In genomic region chr16:2841606-2842339, GRCh38 we compare ENCODE assay signal across 11 cellular contexts. TPM values are rescaled to one million over a fixed set of nuclear protein-coding genes. Genes with fewer than 3 reads are reported as not detected.
A peak's percentile ranks its signal among the peaks of the same experiment; 100 is the strongest.
DNase-seq lines count a peak whose midpoint lies in the region; ATAC-seq and TF ChIP-seq lines count a peak whose summit lies in the region.
"Had no signal": no experiment of that assay in that cellular context is flagged by ENCODE, and none has a peak within 500 bp of the region (broad histone marks: within the 10 kb centered on the region; RNA-seq: fewer than 3 reads in every experiment).

No MANE protein-coding gene starts in this region.

- H3K27ac ChIP-seq in GM23338 (ENCODE audit: low read depth): no peak overlapping the region
- H3K27ac ChIP-seq in rectal smooth muscle tissue (ENCODE audit: low read depth, low read length): no peak overlapping the region
- no peak overlapping the region for H3K27ac ChIP-seq in hepatocyte
- H3K27ac ChIP-seq: PC-9 had no signal

- 86% methylated on average over 18 of the region's 18 CpGs for WGBS in hepatocyte (ENCODE audit: low lambda C conversion rate, missing lambda C conversion rate)

- H3K9me3 ChIP-seq in hepatocyte (ENCODE audit: low read depth): no peaks in the 10 kb centered on the region

- peaks cover 5 to 14% (median 8%) of the 10 kb centered on the region in 3 donors for H3K27me3 Mint-ChIP-seq in CD14-positive monocyte (ENCODE audit: low read depth in 3 of 3)
- H3K27me3 Mint-ChIP-seq in GM23338 (ENCODE audit: insufficient read depth, low read depth, poor library complexity): peaks cover 16% of the 10 kb centered on the region
- no peaks in the 10 kb centered on the region for H3K27me3 Mint-ChIP-seq in central memory CD8-positive, alpha-beta T cell

- H3K9me2 ChIP-seq in GM23338 (ENCODE audit: insufficient read depth) (no peaks in the 10 kb centered on the region), hepatocyte (replicated peaks; ENCODE audit: insufficient read depth) (no peaks in the 10 kb centered on the region)

- H3K4me1 Mint-ChIP-seq in CD14-positive monocyte (peaks cover 14% of the 10 kb centered on the region), GM23338 (peaks cover 9% of the 10 kb centered on the region; the same call in 2 of the 3 replicates)
- peaks cover 51% of the 10 kb centered on the region for H3K4me1 Mint-ChIP-seq in central memory CD8-positive, alpha-beta T cell

- no peaks in the 10 kb centered on the region for H3K4me1 ChIP-seq in GM23338 (ENCODE audit: insufficient read depth)
- no peaks in the 10 kb centered on the region for H3K4me1 ChIP-seq in rectal smooth muscle tissue (ENCODE audit: control insufficient read depth, insufficient read depth, low read length)
- H3K4me1 ChIP-seq in hepatocyte (ENCODE audit: insufficient read depth): no peaks in the 10 kb centered on the region

- ATAC-seq in GM23338 (no peak), HG03520 (IDR thresholded peaks at IDR 0.05; ENCODE audit: unreplicated experiment) (no peak)
- peak; percentile 25 for ATAC-seq in central memory CD8-positive, alpha-beta T cell (replicated peaks; ENCODE audit: extremely low read depth, poor library complexity, severe bottlenecking)

- H3K4me3 Mint-ChIP-seq in CD14-positive monocyte (peak overlapping the region; percentile 62 to 67), GM23338 (no peak overlapping the region)
- peak overlapping the region; percentile 62 for H3K4me3 Mint-ChIP-seq in central memory CD8-positive, alpha-beta T cell

- no peak overlapping the region for H3K4me2 ChIP-seq in GM23338
- no peak overlapping the region for H3K4me2 ChIP-seq in hepatocyte
- H3K4me2 ChIP-seq: PC-9 had no signal

- peak overlapping the region in 1 of 7 donors; percentile 51 for H3K27ac Mint-ChIP-seq in CD14-positive monocyte
- H3K27ac Mint-ChIP-seq in GM23338: no peak overlapping the region
- peak overlapping the region; percentile 89 for H3K27ac Mint-ChIP-seq in central memory CD8-positive, alpha-beta T cell (ENCODE audit: low read depth)

- H3K36me3 ChIP-seq in GM23338 (ENCODE audit: insufficient read depth) (no peaks in the 10 kb centered on the region), rectal smooth muscle tissue (ENCODE audit: control insufficient read depth, insufficient read depth, low read length) (no peaks in the 10 kb centered on the region), hepatocyte (replicated peaks; ENCODE audit: insufficient read depth, low read depth) (no peaks in the 10 kb centered on the region)

- H3K79me2 ChIP-seq in GM23338 (replicated peaks; ENCODE audit: insufficient read depth) (no peaks in the 10 kb centered on the region), hepatocyte (no peaks in the 10 kb centered on the region)

- no peak overlapping the region for H3K9ac ChIP-seq in rectal smooth muscle tissue (ENCODE audit: low read length)

- peaks cover 0 to 3% (median 1%) of the 10 kb centered on the region in 7 donors for H3K9me3 Mint-ChIP-seq in CD14-positive monocyte
- peaks cover 7% of the 10 kb centered on the region for H3K9me3 Mint-ChIP-seq in GM23338
- no peaks in the 10 kb centered on the region for H3K9me3 Mint-ChIP-seq in central memory CD8-positive, alpha-beta T cell

- DNase-seq in CD14-positive monocyte (ENCODE audit: low spot score) (no peak), GM23338 (ENCODE audit: low spot score) (no peak), DMS53 treated with DMSO at 0.1 percent for 48 hours (lab: John Stamatoyannopoulos, UW; ENCODE audit: unreplicated experiment) (no peak), hepatocyte (ENCODE audit: low spot score) (no peak), occipital lobe (lab: John Stamatoyannopoulos, UW) (no peak)
- DNase-seq in central memory CD8-positive, alpha-beta T cell (ENCODE audit: low spot score in 2 of 2): no peak
- DNase-seq: DMS 273 treated with DMSO at 0.1 percent for 48 hours had no signal

- H3K27me3 ChIP-seq in GM23338 (ENCODE audit: insufficient read depth): peaks cover 13% of the 10 kb centered on the region; the same call in 1 of the 2 replicates
- no peaks in the 10 kb centered on the region for H3K27me3 ChIP-seq in rectal smooth muscle tissue (ENCODE audit: control insufficient read depth, insufficient read depth, low read length)
- no peaks in the 10 kb centered on the region for H3K27me3 ChIP-seq in hepatocyte

- H2AFZ ChIP-seq in GM23338: peak overlapping the region; percentile 80
- H2AFZ ChIP-seq in hepatocyte: no peak overlapping the region
- H2AFZ ChIP-seq: PC-9 had no signal

- no peaks in the 10 kb centered on the region for H3K36me3 Mint-ChIP-seq in CD14-positive monocyte
- no peaks in the 10 kb centered on the region for H3K36me3 Mint-ChIP-seq in GM23338 (ENCODE audit: low read depth)
- H3K36me3 Mint-ChIP-seq in central memory CD8-positive, alpha-beta T cell (ENCODE audit: insufficient read depth): peaks cover 8% of the 10 kb centered on the region

- no peaks in the 10 kb centered on the region for H4K20me1 ChIP-seq in GM23338 (replicated peaks; ENCODE audit: insufficient read depth)
- H4K20me1 ChIP-seq in hepatocyte (ENCODE audit: insufficient read depth, poor library complexity, severe bottlenecking): no peaks in the 10 kb centered on the region

- H3F3A ChIP-seq in GM23338 (replicated peaks; ENCODE audit: low read depth): no peaks in the 10 kb centered on the region; the same call in 1 of the 2 replicates

- intact Hi-C loops in CD14-positive monocyte (cut with micrococcal nuclease): no loop called here

- TF ChIP-seq CTCF in CD14-positive monocyte (IDR thresholded peaks at IDR 0.05): no peak
- no peak for TF ChIP-seq CTCF in GM23338 (conservative IDR thresholded peaks at IDR 0.05; ENCODE audit: low read depth in 2 of 2)
- no peak for TF ChIP-seq CTCF in hepatocyte (IDR thresholded peaks at IDR 0.05; ENCODE audit: poor library complexity)

- H3K4me3 ChIP-seq in GM23338 (no peak overlapping the region; the same call in 1 of the 2 replicates), rectal smooth muscle tissue (ENCODE audit: low read length) (peak overlapping the region; percentile 56), hepatocyte (no peak overlapping the region)
- H3K4me3 ChIP-seq: lung, PC-9 had no signal

TF ChIP-seq in GM23338, 12 proteins besides CTCF, POLR2A, EP300 and RAD21:
- no peak for TF ChIP-seq POLR2AphosphoS5 (IDR thresholded peaks at IDR 0.05; ENCODE audit: low read depth)
- TF ChIP-seq EZH2phosphoT487 (IDR thresholded peaks at IDR 0.05; ENCODE audit: unreplicated experiment): no peak
- no peak for TF ChIP-seq STAT1 (IDR thresholded peaks at IDR 0.05; ENCODE audit: unreplicated experiment)

RNA-seq across cellular contexts. Expression of gene ZG16B, which starts 11.7 kb away (rescaled TPM):
- 10 to 100 TPM; 11.0 to 12.9 TPM for polyA plus RNA-seq in CD14-positive monocyte
- not detected in 2 replicates for total RNA-seq in GM23338 (2014; rRNA removed; shearing (Covaris generic))
- not detected in 2 replicates for polyA plus RNA-seq in GM23338 (2016; fragmentation: Nextera tagmentation; extraction: Ambion mirVana)
- total RNA-seq in hepatocyte: 4.3 and 5.4 TPM in 2 replicates
- 4.9 and 7.9 TPM in 2 replicates for polyA plus RNA-seq in hepatocyte
- 0.47 TPM for total RNA-seq in occipital lobe

RNA-seq across cellular contexts. Expression of gene PRSS22, which starts 16.2 kb away (rescaled TPM):
- polyA plus RNA-seq in CD14-positive monocyte (not detected), GM23338 (2016; fragmentation: Nextera tagmentation; extraction: Ambion mirVana) (1.3 and 2.1 TPM in 2 replicates), hepatocyte (66.3 and 100 TPM in 2 replicates)
- 2.0 and 4.6 TPM in 2 replicates for total RNA-seq in GM23338 (2014; rRNA removed; shearing (Covaris generic))
- total RNA-seq in hepatocyte (50.0 and 60.2 TPM in 2 replicates), occipital lobe (not detected)

RNA-seq across cellular contexts. Expression of gene PRSS21, which starts 24.7 kb away (rescaled TPM):
- polyA plus RNA-seq in CD14-positive monocyte (1 to 10 TPM; 2.1 to 3.1 TPM), GM23338 (2016; fragmentation: Nextera tagmentation; extraction: Ambion mirVana) (3.1 and 4.0 TPM in 2 replicates), hepatocyte (not detected in 2 replicates)
- 1.1 and 2.4 TPM in 2 replicates for total RNA-seq in GM23338 (2014; rRNA removed; shearing (Covaris generic))
- total RNA-seq in hepatocyte (not detected in 2 replicates), occipital lobe (not detected)

RNA-seq across cellular contexts. Expression of gene FLYWCH2, which starts 41.2 kb away (rescaled TPM):
- polyA plus RNA-seq in CD14-positive monocyte (10 to 100 TPM; 10.9 to 12.7 TPM), GM23338 (2016; fragmentation: Nextera tagmentation; extraction: Ambion mirVana) (30.9 and 38.6 TPM in 2 replicates), hepatocyte (33.1 and 40.0 TPM in 2 replicates)
- 45.0 and 48.7 TPM in 2 replicates for total RNA-seq in GM23338 (2014; rRNA removed; shearing (Covaris generic))
- total RNA-seq in hepatocyte (31.6 and 45.1 TPM in 2 replicates), occipital lobe (43.8 TPM)

RNA-seq across cellular contexts. Expression of gene PRSS41, which starts 43.5 kb away (rescaled TPM):
- not detected for polyA plus RNA-seq in CD14-positive monocyte
- not detected in 2 replicates for total RNA-seq in GM23338 (2014; rRNA removed; shearing (Covaris generic))
- polyA plus RNA-seq in GM23338 (2016; fragmentation: Nextera tagmentation; extraction: Ambion mirVana): not detected in 2 replicates
- total RNA-seq in hepatocyte: not detected in 2 replicates
- not detected in 2 replicates for polyA plus RNA-seq in hepatocyte
- total RNA-seq in occipital lobe: not detected
- total RNA-seq: lung, PC-9 had no signal
- polyA plus RNA-seq: lung had no signal
